10 cellular contexts compared by ENCODE assay signal in the genomic region with DNA sequence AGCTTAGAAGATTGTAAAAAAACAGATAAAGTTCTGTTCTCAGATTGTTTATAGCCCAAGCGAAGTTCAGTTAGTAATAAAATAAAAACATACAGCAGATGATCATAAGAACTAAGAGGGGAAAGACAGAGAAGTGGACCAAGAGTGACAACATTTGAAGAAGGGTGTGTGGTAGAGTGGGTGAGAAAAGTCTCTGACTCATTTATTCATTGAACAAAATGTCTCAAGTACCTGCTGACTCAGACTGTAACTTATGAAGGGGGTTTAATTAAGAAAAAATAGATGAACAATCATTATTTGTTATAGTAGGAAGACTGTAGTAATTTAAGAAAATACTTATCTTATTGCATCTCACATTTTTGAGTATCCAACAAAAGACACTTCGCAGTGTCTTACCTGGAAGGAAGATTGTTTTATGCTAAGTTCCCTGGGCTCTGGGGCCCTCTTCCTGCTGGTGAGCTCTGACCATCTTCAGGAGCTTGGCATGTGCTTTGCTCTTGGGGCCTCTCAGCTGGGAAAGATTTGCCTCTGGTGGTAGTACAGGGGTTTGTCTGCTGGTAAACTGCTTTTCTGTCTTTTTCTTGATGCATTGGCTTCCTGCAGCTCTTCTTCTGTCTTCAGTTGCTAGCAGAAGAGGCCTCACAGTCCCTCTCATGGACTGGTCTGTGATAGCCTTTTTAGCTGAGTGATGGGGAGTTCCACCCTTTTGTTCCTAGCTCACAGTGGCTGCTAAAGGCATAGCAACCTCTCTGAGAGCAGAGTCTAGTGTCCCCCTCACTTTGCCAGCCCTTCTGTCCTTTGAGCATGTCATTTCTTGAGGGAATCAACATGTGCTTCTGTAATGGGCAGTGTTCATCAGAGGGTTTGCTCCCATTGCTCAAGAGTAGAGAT. TPM values are rescaled to one million over a fixed set of nuclear protein-coding genes. Genes with fewer than 3 reads are reported as not detected.
DNase-seq lines count a peak whose midpoint lies in the region; ATAC-seq and TF ChIP-seq lines count a peak whose summit lies in the region.
"Had no signal": no experiment of that assay in that cellular context is flagged by ENCODE, and none has a peak within 500 bp of the region (broad histone marks: within the 10 kb centered on the region; RNA-seq: fewer than 3 reads in every experiment).

No MANE protein-coding gene starts in this region.

- no peak overlapping the region for H3K9ac ChIP-seq in HCT116 (ENCODE audit: low read length)

- TF ChIP-seq RAD21 in HCT116 (IDR thresholded peaks at IDR 0.05; ENCODE audit: low read depth): 0 out of 2 replicates have a peak, but pooled peaks have one; percentile 3

- H3K9me2 ChIP-seq in HCT116 (ENCODE audit: insufficient read depth) (no peaks in the 10 kb centered on the region), PC-9 (ENCODE audit: insufficient read depth) (no peaks in the 10 kb centered on the region)

- POLR2A ChIA-PET in HCT116 (lab: Charles Lee): no interaction called here
- POLR2A ChIA-PET in naive thymus-derived CD8-positive, alpha-beta T cell (lab: Charles Lee): no interaction called here
- POLR2A ChIA-PET in PC-9 (lab: Charles Lee; ENCODE audit: unreplicated experiment): no interaction called here

- H3K4me3 Mint-ChIP-seq in activated naive CD8-positive, alpha-beta T cell treated with anti-CD3 and anti-CD28 coated beads for 36 hours: no peak overlapping the region
- no peak overlapping the region for H3K4me3 Mint-ChIP-seq in naive thymus-derived CD8-positive, alpha-beta T cell

- intact Hi-C loops in HCT116 (cut with micrococcal nuclease): no loop called here
- intact Hi-C loops in PC-9 (cut with micrococcal nuclease; ENCODE audit: unreplicated experiment): no loop called here
- intact Hi-C loops in body of pancreas (cut with DNase I): no loop called here

- no peak for DNase-seq in HCT116 (ENCODE audit: low read depth, low spot score)
- no peak for DNase-seq in activated naive CD8-positive, alpha-beta T cell treated with anti-CD3 and anti-CD28 coated beads for 36 hours
- DNase-seq in naive thymus-derived CD8-positive, alpha-beta T cell: no peak
- DNase-seq in stimulated activated CD4-positive, alpha-beta T cell treated with anti-CD3 and anti-CD28 coated beads, Interleukin-15, amount 100 ng/mL, for 24 hours: no peak
- DNase-seq in PC-9: no peak
- no peak for DNase-seq in C1 segment of cervical spinal cord (lab: John Stamatoyannopoulos, UW)
- no peak for DNase-seq in body of pancreas
- DNase-seq: left colon, NCI-H1048 had no signal

- H4K20me1 ChIP-seq in HCT116 (ENCODE audit: insufficient read depth): no peaks in the 10 kb centered on the region
- H4K20me1 ChIP-seq in PC-9 (ENCODE audit: insufficient read depth): no peaks in the 10 kb centered on the region

- peak; percentile 71 for ATAC-seq in GM18861 (IDR thresholded peaks at IDR 0.05; ENCODE audit: unreplicated experiment)
- peak; percentile 68 for ATAC-seq in HCT116
- peak; percentile 35 to 38 for ATAC-seq in naive thymus-derived CD8-positive, alpha-beta T cell
- no peak for ATAC-seq in body of pancreas
- ATAC-seq: left colon had no signal

- H3K27me3 ChIP-seq in HCT116 (ENCODE audit: insufficient read depth, low read length): no peaks in the 10 kb centered on the region
- no peaks in the 10 kb centered on the region for H3K27me3 ChIP-seq in PC-9 (ENCODE audit: insufficient read depth, low read depth)
- no peaks in the 10 kb centered on the region for H3K27me3 ChIP-seq in body of pancreas

- H3K79me2 ChIP-seq in HCT116 (ENCODE audit: insufficient read depth, low read length) (no peaks in the 10 kb centered on the region), PC-9 (ENCODE audit: low read depth) (no peaks in the 10 kb centered on the region)

- H3K27ac Mint-ChIP-seq in activated naive CD8-positive, alpha-beta T cell treated with anti-CD3 and anti-CD28 coated beads for 36 hours: peak overlapping the region; percentile 74
- no peak overlapping the region for H3K27ac Mint-ChIP-seq in naive thymus-derived CD8-positive, alpha-beta T cell

- H3K27ac ChIP-seq in HCT116 (ENCODE audit: low read depth, low read length) (no peak overlapping the region), PC-9 (no peak overlapping the region), body of pancreas (no peak overlapping the region)

- 76 to 79% methylated on average over 2 of the region's 2 CpGs for WGBS in body of pancreas, 2 donors

- peaks cover 4% of the 10 kb centered on the region for H3K27me3 Mint-ChIP-seq in activated naive CD8-positive, alpha-beta T cell treated with anti-CD3 and anti-CD28 coated beads for 36 hours
- H3K27me3 Mint-ChIP-seq in naive thymus-derived CD8-positive, alpha-beta T cell: peaks cover 0 to 6% (median 3%) of the 10 kb centered on the region in 5 donors

- H3K4me1 ChIP-seq in HCT116 (ENCODE audit: control insufficient read depth in 1 of 2, insufficient read depth in 2 of 2, low read length in 2 of 2) (no peaks in the 10 kb centered on the region), PC-9 (replicated peaks; ENCODE audit: insufficient read depth) (0 out of 2 replicates have a peak, but pooled peaks cover 6% of the 10 kb centered on the region), body of pancreas (no peaks in the 10 kb centered on the region)

- H3K9me3 ChIP-seq in HCT116 (ENCODE audit: control insufficient read depth in 1 of 2, insufficient read depth in 1 of 2, low read depth in 1 of 2, low read length in 2 of 2) (no peaks in the 10 kb centered on the region), PC-9 (ENCODE audit: insufficient read depth, low read depth) (no peaks in the 10 kb centered on the region), body of pancreas (no peaks in the 10 kb centered on the region)

- peaks cover 41% of the 10 kb centered on the region for H3K4me1 Mint-ChIP-seq in activated naive CD8-positive, alpha-beta T cell treated with anti-CD3 and anti-CD28 coated beads for 36 hours
- peaks cover 0 to 7% (median under 1%) of the 10 kb centered on the region in 4 donors for H3K4me1 Mint-ChIP-seq in naive thymus-derived CD8-positive, alpha-beta T cell

- no peak for TF ChIP-seq CTCF in HCT116 (IDR thresholded peaks at IDR 0.05 in 2 of 3, conservative IDR thresholded peaks at IDR 0.05 in 1 of 3; ENCODE audit: borderline replicate concordance in 1 of 3, insufficient read depth in 1 of 3, low read depth in 2 of 3, low read length in 2 of 3)
- no peak for TF ChIP-seq CTCF in PC-9 (conservative IDR thresholded peaks at IDR 0.05)
- no peak for TF ChIP-seq CTCF in body of pancreas (IDR thresholded peaks at IDR 0.05)

- CTCF ChIA-PET in HCT116 (lab: Charles Lee) (no interaction called here), PC-9 (lab: Charles Lee) (interaction anchor here (0.7 kb wide), 1 partner anchor 456 kb away, joined by 3 read pairs; no protein-coding TSS in a partner anchor)

- no peaks in the 10 kb centered on the region for H3K9me3 Mint-ChIP-seq in activated naive CD8-positive, alpha-beta T cell treated with anti-CD3 and anti-CD28 coated beads for 36 hours
- H3K9me3 Mint-ChIP-seq in naive thymus-derived CD8-positive, alpha-beta T cell: no peaks in the 10 kb centered on the region

- no peaks in the 10 kb centered on the region for H3K36me3 ChIP-seq in HCT116 (ENCODE audit: control insufficient read depth in 1 of 2, insufficient read depth in 2 of 2, low read length in 2 of 2)
- no peaks in the 10 kb centered on the region for H3K36me3 ChIP-seq in PC-9 (ENCODE audit: low read depth)
- no peaks in the 10 kb centered on the region for H3K36me3 ChIP-seq in body of pancreas (replicated peaks in 1 of 2; ENCODE audit: insufficient read depth in 1 of 2, low read depth in 2 of 2)

- no peak for TF ChIP-seq POLR2A in HCT116 (IDR thresholded peaks at IDR 0.05; ENCODE audit: borderline replicate concordance, extremely low read depth, insufficient read depth, insufficient read length)
- no peak for TF ChIP-seq POLR2A in body of pancreas (IDR thresholded peaks at IDR 0.05)

- RAD21 ChIA-PET in HCT116 (lab: Charles Lee; ENCODE audit: low non-redundant PET in 1 of 2, low total read pairs in 2 of 2, uncharacterized antibody in 2 of 2, unreplicated experiment in 2 of 2): no interaction called here

- BruUV-seq in HCT116 (replicated peaks; lab: Mats Ljungman, UMichigan): no TSS peak
- BruUV-seq in PC-9 (replicated peaks; lab: Mats Ljungman, UMichigan): no TSS peak

- H2AFZ ChIP-seq in HCT116 (ENCODE audit: low read depth, low read length, poor library complexity, severe bottlenecking): no peak overlapping the region
- H2AFZ ChIP-seq in PC-9: no peak overlapping the region

- H3K36me3 Mint-ChIP-seq in activated naive CD8-positive, alpha-beta T cell treated with anti-CD3 and anti-CD28 coated beads for 36 hours: no peaks in the 10 kb centered on the region
- no peaks in the 10 kb centered on the region for H3K36me3 Mint-ChIP-seq in naive thymus-derived CD8-positive, alpha-beta T cell

- no peak overlapping the region for H3K4me3 ChIP-seq in HCT116 (replicated peaks in 1 of 2; ENCODE audit: low read depth in 1 of 2, low read length in 2 of 2)
- no peak overlapping the region for H3K4me3 ChIP-seq in PC-9
- H3K4me3 ChIP-seq in body of pancreas: no peak overlapping the region

- no peaks in the 10 kb centered on the region for H3F3A ChIP-seq in PC-9 (ENCODE audit: insufficient read depth, low read depth)

- H3K4me2 ChIP-seq in HCT116 (ENCODE audit: low read length) (no peak overlapping the region), PC-9 (no peak overlapping the region)

TF ChIP-seq in HCT116, 20 proteins besides CTCF, POLR2A, EP300 and RAD21:
- TF ChIP-seq EZH2phosphoT487 (IDR thresholded peaks at IDR 0.05; ENCODE audit: borderline replicate concordance) (no peak), ELF1 (IDR thresholded peaks at IDR 0.05; ENCODE audit: borderline replicate concordance, low read depth) (no peak)

RNA-seq across cellular contexts. Expression of gene GAP43, which starts 44.1 kb away (rescaled TPM):
- total RNA-seq in HCT116 (2021; ENCODE audit: unreplicated experiment) (not detected), PC-9 (2021) (not detected in 2 replicates), body of pancreas (under 1 TPM in 1 of 2 donors, not detected in 1; 0.26 TPM)
- not detected in 2 replicates for polyA plus RNA-seq in HCT116 (2012)
- under 1 TPM in 1 of 2 experiments, not detected in 1; 0.16 TPM for total RNA-seq in activated naive CD8-positive, alpha-beta T cell treated with anti-CD3 and anti-CD28 coated beads for 36 hours
- total RNA-seq in naive thymus-derived CD8-positive, alpha-beta T cell: not detected
- not detected for polyA plus RNA-seq in naive thymus-derived CD8-positive, alpha-beta T cell
